ENCODE assay signal across 25 cellular contexts in genomic region chr9:136431782-136432350, GRCh38.
"Had no signal": no experiment of that assay in that cellular context is flagged by ENCODE, and none has a peak within 500 bp of the region (broad histone marks: within the 10 kb centered on the region; RNA-seq: fewer than 3 reads in every experiment).

No MANE protein-coding gene starts in this region.

- ATAC-seq: effector memory CD8-positive, alpha-beta T cell; esophagus mucosa; gastrocnemius medialis; left cardiac atrium; left lung; left ventricle myocardium superior had no signal

- DNase-seq: colonic mucosa; cortex of kidney; effector CD8-positive, alpha-beta T cell; effector memory CD8-positive, alpha-beta T cell; endodermal cell; erythroblast; esophagus squamous epithelium; foreskin fibroblast; foreskin melanocyte; gastrocnemius medialis; glutamatergic neuron; head of caudate nucleus; hypothalamus; immature natural killer cell; islet precursor cell; left cardiac atrium; left ventricle myocardium superior; mammary epithelial cell; mesendoderm; midbrain had no signal

- H3K27ac ChIP-seq: colonic mucosa, epithelial cell of prostate, esophagus squamous epithelium, gastrocnemius medialis, hepatocyte, left lung had no signal

- H3K9me3 ChIP-seq: colonic mucosa, esophagus squamous epithelium, gastrocnemius medialis, left lung had no signal

- H3K36me3 ChIP-seq: colonic mucosa had no signal

- H3K27me3 ChIP-seq: colonic mucosa, esophagus squamous epithelium, gastrocnemius medialis, hepatocyte, left lung had no signal

- H3K4me2 ChIP-seq: hepatocyte had no signal

- H2AFZ ChIP-seq: hepatocyte had no signal

- H3K4me3 ChIP-seq: colonic mucosa, esophagus squamous epithelium, gastrocnemius medialis, hepatocyte, left lung, lung had no signal

- H3K4me1 ChIP-seq: colonic mucosa had no signal
